17 cellular contexts compared by ENCODE assay signal in the genomic region with DNA sequence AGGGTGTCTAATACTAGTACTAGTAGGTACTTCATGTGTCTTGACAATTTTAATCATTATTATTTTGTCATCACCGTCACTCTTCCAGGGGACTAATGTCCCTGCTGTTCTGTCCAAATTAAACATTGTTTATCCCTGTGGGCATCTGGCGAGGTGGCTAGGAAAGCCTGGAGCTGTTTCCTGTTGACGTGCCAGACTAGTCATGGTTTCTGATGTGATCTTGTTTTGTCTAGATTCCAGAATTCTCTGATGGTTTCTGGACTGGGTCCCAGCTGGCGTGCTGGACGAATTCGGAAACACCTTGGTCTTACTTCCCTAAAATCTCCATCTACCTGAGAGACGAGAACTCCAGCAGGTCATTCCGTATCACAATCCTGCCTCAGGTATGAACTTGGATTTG.
DNase-seq lines count a peak whose midpoint lies in the region; ATAC-seq and TF ChIP-seq lines count a peak whose summit lies in the region.
"Had no signal": no experiment of that assay in that cellular context is flagged by ENCODE, and none has a peak within 500 bp of the region (broad histone marks: within the 10 kb centered on the region; RNA-seq: fewer than 3 reads in every experiment).

No MANE protein-coding gene starts in this region.

- no peaks in the 10 kb centered on the region for H3K4me1 ChIP-seq in gastroesophageal sphincter
- peaks cover 34 to 54% of the 10 kb centered on the region in 2 donors for H3K4me1 ChIP-seq in thoracic aorta (ENCODE audit: control insufficient read depth in 1 of 2, low read depth in 2 of 2)

- ATAC-seq in gastroesophageal sphincter (peak; percentile 58), thoracic aorta (ENCODE audit: insufficient number of reproducible peaks, low FRiP score, low read depth) (no peak), GM21723 (IDR thresholded peaks at IDR 0.05; ENCODE audit: unreplicated experiment) (no peak)

- no peak for TF ChIP-seq CTCF in cardiac fibroblast (IDR thresholded peaks at IDR 0.05; ENCODE audit: low read depth, low read length)
- TF ChIP-seq CTCF in gastroesophageal sphincter (IDR thresholded peaks at IDR 0.05) = no peak
- TF ChIP-seq CTCF in thoracic aorta (IDR thresholded peaks at IDR 0.05) = no peak

- H3K27ac ChIP-seq in gastroesophageal sphincter (peak overlapping the region in 2 of 4 donors; percentile 45 to 54), thoracic aorta (peak overlapping the region; percentile 85 to 91)
- H3K27ac ChIP-seq: KMS-11, ovary had no signal

- TF ChIP-seq EP300 in gastroesophageal sphincter (IDR thresholded peaks at IDR 0.05) = no peak

- H3K4me3 ChIP-seq in cardiac fibroblast (replicated peaks in 1 of 2; ENCODE audit: low read depth in 2 of 2, low read length in 2 of 2) (no peak overlapping the region), gastroesophageal sphincter (no peak overlapping the region), thoracic aorta (no peak overlapping the region)
- H3K4me3 ChIP-seq: ovary had no signal

- H3K27me3 ChIP-seq in gastroesophageal sphincter (no peaks in the 10 kb centered on the region), thoracic aorta (replicated peaks; ENCODE audit: insufficient read depth) (no peaks in the 10 kb centered on the region)
- H3K27me3 ChIP-seq: ovary had no signal

- H3K9me3 ChIP-seq in gastroesophageal sphincter (peaks cover 0 to 11% (median 0%) of the 10 kb centered on the region in 3 donors), thoracic aorta (no peaks in the 10 kb centered on the region)

- H3K36me3 ChIP-seq in gastroesophageal sphincter (peaks cover 0 to 100% of the 10 kb centered on the region in 2 donors), thoracic aorta (peaks cover 19% of the 10 kb centered on the region)
- H3K36me3 ChIP-seq: ovary had no signal

- no peak for TF ChIP-seq POLR2A in gastroesophageal sphincter (IDR thresholded peaks at IDR 0.05)

- DNase-seq in NCI-H2196 treated with DMSO at 0.1 percent for 48 hours (lab: John Stamatoyannopoulos, UW; ENCODE audit: unreplicated experiment) (peak; percentile 31), cardiac fibroblast (ENCODE audit: low read depth in 2 of 2) (peak; percentile 37 to 61), thoracic aorta (ENCODE audit: low spot score) (no peak), SK-N-DZ (ENCODE audit: low spot score) (no peak), NCI-H1436 treated with DMSO at 0.1 percent for 48 hours (lab: John Stamatoyannopoulos, UW) (no peak)
- DNase-seq in activated T-cell treated with anti-CD3 and anti-CD28 coated beads, Interleukin-2, amount 50 U/mL, for 1 hour = no peak
- DNase-seq: activated CD4-positive, alpha-beta T cell treated with anti-CD3 and anti-CD28 coated beads, Interleukin-2, amount 10 ng/mL, durations not matched to agents 7 days and 5 days; activated T-cell treated with anti-CD3 and anti-CD28 coated beads, Interleukin-2, amount 50 U/mL, for 24 hours; CD4-positive, CD25-positive, alpha-beta regulatory T cell; NCI-H1436; NCI-H69; ovary; RPMI8226; T-helper 2 cell had no signal

- 64 to 75% methylated on average over 6 to 8 of the region's 8 CpGs for WGBS in gastroesophageal sphincter (ENCODE audit: low coverage in 1 of 2), 2 donors

Comparison
In these comparisons a context has a peak if more than half of its experiments do, and no peak if none do; other contexts are left out.
1. DNase-seq: peak in NCI-H2196 treated with DMSO at 0.1 percent for 48 hours (single experiment) and cardiac fibroblast (2 of 2); none in thoracic aorta (single experiment), activated T-cell treated with anti-CD3 and anti-CD28 coated beads, Interleukin-2, amount 50 U/mL, for 1 hour (single experiment), SK-N-DZ (single experiment) and NCI-H1436 treated with DMSO at 0.1 percent for 48 hours (single experiment).